In genomic region chr11:22458141-22458540, GRCh38 we compare ENCODE assay signal across 1 cellular context.
TF ChIP-seq lines count a peak whose summit lies in the region.

No MANE protein-coding gene starts in this region.

TF ChIP-seq in IMR-90, 13 proteins besides CTCF, POLR2A, EP300 and RAD21 (continued from another document):
- TF ChIP-seq, protein P1, sequence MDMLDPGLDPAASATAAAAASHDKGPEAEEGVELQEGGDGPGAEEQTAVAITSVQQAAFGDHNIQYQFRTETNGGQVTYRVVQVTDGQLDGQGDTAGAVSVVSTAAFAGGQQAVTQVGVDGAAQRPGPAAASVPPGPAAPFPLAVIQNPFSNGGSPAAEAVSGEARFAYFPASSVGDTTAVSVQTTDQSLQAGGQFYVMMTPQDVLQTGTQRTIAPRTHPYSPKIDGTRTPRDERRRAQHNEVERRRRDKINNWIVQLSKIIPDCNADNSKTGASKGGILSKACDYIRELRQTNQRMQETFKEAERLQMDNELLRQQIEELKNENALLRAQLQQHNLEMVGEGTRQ (IDR thresholded peaks at IDR 0.05; ENCODE audit: low read depth, low read length): no peak
- TF ChIP-seq, protein P2, sequence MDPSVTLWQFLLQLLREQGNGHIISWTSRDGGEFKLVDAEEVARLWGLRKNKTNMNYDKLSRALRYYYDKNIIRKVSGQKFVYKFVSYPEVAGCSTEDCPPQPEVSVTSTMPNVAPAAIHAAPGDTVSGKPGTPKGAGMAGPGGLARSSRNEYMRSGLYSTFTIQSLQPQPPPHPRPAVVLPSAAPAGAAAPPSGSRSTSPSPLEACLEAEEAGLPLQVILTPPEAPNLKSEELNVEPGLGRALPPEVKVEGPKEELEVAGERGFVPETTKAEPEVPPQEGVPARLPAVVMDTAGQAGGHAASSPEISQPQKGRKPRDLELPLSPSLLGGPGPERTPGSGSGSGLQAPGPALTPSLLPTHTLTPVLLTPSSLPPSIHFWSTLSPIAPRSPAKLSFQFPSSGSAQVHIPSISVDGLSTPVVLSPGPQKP (IDR thresholded peaks at IDR 0.05; ENCODE audit: borderline replicate concordance, low read depth, low read length): no peak
